2 cellular contexts compared by ENCODE assay signal in the genomic region with DNA sequence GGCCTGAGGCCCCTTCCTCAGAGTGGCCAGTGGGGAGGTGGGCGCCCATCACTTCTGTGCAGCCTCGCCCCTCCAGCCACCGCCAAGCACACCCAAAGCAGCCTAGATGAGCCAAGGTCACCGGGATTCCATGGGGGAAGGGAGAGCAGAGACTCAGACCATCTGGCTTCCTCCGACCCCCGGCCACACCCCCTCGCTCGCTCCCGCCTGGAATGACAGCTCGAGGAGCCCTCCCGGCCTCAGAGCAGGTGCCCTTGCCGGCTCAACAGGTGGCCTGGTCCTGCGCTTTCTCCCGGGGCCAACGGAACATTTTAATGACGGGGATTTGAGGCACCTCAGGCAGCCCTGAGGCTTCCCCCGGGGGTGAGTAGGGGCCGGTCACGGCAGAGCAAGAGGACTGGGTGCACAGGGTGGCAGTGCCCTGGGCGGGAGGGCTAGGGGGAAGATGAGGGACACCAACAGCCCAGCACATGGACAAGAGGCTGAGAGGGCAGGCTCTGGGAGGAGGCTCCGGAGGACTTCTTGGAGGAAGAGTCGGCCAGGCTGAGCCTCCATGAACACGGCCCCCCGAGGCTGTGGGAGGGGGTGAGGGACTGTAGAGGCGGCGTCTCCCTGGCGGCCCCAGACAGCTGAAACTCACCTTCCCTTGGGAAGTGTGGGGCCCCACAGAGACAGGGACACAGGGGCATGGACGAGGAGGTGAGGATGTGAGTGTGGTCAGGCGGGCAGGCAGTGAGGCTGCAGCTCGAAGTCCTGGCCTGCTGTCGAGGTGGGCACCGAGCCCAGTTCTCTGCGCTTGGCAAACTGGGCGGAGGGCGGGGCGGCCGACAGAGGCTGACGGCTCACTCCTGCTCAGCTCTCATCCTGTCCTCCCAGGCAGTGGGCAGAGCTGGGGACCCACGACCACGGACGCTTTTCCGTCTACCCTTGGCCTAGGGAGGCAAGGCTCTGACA.
TF ChIP-seq lines count a peak whose summit lies in the region.

No MANE protein-coding gene starts in this region.

TF ChIP-seq in liver, 16 proteins besides CTCF, POLR2A, EP300 and RAD21:
- TF ChIP-seq RXRA (IDR thresholded peaks at IDR 0.05): no peak
- TF ChIP-seq EGR1 (IDR thresholded peaks at IDR 0.05; ENCODE audit: low read depth in 2 of 2): no peak
- TF ChIP-seq HNF4A (conservative IDR thresholded peaks at IDR 0.05): peak in 1 of 2 donors; percentile 30

TF ChIP-seq in HepG2, 621 proteins besides CTCF, POLR2A, EP300 and RAD21:
- TF ChIP-seq, protein P1, sequence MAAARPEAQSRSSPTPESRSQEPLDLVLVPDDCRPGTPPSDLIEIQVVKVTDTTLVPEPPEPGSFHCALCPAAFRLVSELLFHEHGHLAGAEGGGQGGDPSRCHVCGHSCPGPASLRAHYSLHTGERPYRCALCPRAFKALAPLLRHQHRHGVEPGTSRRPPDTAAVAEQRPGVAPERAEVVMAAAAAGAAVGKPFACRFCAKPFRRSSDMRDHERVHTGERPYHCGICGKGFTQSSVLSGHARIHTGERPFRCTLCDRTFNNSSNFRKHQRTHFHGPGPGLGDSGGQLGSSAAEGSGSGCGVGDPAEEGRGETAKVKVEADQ (CRISPR knock-in tag; IDR thresholded peaks at IDR 0.05; ENCODE audit: borderline replicate concordance): no peak
- TF ChIP-seq ZIK1 (CRISPR knock-in tag; IDR thresholded peaks at IDR 0.05; ENCODE audit: borderline replicate concordance, low read depth) (no peak), RFX3 (CRISPR knock-in tag; IDR thresholded peaks at IDR 0.05) (no peak), SMC3 (IDR thresholded peaks at IDR 0.05; ENCODE audit: low read length) (no peak), ZBTB38 (CRISPR knock-in tag; IDR thresholded peaks at IDR 0.05) (no peak), ZMYM4 (CRISPR knock-in tag; IDR thresholded peaks at IDR 0.05) (no peak), ZNF546 (CRISPR knock-in tag; conservative IDR thresholded peaks at IDR 0.05) (no peak), ZFX (CRISPR knock-in tag; IDR thresholded peaks at IDR 0.05; ENCODE audit: low read depth) (no peak), POGZ (CRISPR knock-in tag; IDR thresholded peaks at IDR 0.05) (no peak)
- TF ChIP-seq, protein P2, sequence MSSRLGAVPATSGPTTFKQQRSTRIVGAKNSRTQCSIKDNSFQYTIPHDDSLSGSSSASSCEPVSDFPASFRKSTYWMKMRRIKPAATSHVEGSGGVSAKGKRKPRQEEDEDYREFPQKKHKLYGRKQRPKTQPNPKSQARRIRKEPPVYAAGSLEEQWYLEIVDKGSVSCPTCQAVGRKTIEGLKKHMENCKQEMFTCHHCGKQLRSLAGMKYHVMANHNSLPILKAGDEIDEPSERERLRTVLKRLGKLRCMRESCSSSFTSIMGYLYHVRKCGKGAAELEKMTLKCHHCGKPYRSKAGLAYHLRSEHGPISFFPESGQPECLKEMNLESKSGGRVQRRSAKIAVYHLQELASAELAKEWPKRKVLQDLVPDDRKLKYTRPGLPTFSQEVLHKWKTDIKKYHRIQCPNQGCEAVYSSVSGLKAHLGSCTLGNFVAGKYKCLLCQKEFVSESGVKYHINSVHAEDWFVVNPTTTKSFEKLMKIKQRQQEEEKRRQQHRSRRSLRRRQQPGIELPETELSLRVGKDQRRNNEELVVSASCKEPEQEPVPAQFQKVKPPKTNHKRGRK (CRISPR knock-in tag; IDR thresholded peaks at IDR 0.05): no peak
- TF ChIP-seq, protein P3, sequence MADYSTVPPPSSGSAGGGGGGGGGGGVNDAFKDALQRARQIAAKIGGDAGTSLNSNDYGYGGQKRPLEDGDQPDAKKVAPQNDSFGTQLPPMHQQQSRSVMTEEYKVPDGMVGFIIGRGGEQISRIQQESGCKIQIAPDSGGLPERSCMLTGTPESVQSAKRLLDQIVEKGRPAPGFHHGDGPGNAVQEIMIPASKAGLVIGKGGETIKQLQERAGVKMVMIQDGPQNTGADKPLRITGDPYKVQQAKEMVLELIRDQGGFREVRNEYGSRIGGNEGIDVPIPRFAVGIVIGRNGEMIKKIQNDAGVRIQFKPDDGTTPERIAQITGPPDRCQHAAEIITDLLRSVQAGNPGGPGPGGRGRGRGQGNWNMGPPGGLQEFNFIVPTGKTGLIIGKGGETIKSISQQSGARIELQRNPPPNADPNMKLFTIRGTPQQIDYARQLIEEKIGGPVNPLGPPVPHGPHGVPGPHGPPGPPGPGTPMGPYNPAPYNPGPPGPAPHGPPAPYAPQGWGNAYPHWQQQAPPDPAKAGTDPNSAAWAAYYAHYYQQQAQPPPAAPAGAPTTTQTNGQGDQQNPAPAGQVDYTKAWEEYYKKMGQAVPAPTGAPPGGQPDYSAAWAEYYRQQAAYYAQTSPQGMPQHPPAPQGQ (CRISPR knock-in tag; IDR thresholded peaks at IDR 0.05; ENCODE audit: borderline replicate concordance): no peak
